Comparison of ENCODE assay signal across 1 cellular context in genomic region chr21:26116456-26117011, GRCh38.
TF ChIP-seq lines count a peak whose summit lies in the region.

No MANE protein-coding gene starts in this region.

TF ChIP-seq in HepG2, 621 proteins besides CTCF, POLR2A, EP300 and RAD21:
- no peak for TF ChIP-seq ZNF615 (CRISPR knock-in tag; IDR thresholded peaks at IDR 0.05; ENCODE audit: borderline replicate concordance)
